In the genomic region with DNA sequence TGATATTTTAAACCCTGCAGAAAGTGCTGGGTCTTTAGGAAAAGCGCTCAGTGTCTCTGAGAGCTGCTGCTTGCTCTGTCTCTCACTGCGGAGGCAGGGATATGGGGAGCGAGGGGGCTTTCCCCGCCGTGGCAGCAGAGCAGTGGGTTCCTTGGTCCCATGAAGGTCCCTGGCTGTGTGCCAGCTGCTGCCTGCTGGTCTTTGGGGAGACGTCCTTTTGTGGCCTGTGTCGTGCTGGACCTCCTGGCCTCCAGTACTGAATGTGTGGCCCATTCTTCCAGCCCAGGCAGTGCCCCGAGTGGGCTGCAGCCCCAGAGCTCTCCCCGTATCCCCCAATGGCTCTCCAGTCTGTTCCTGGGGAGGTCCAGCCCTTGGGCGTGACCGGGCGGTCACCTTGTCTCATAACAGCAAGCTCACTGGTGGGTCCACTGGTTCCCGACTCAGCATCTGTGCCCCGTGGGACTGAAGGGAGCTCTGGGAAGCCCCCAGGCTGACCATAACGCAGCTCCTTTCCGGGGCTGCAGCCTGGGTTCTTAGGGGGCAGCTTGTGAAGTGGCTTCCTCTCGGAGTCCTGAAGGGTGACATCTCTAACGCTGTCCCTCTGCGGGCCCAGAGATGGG, we compare ENCODE assay signal across 18 cellular contexts.
DNase-seq lines count a peak whose midpoint lies in the region; ATAC-seq, FAIRE-seq and TF ChIP-seq lines count a peak whose summit lies in the region.
"Had no signal": no experiment of that assay in that cellular context is flagged by ENCODE, and none has a peak within 500 bp of the region (broad histone marks: within the 10 kb centered on the region; RNA-seq: fewer than 3 reads in every experiment).

No MANE protein-coding gene starts in this region.

- WGBS in mesenchymal stem cell, result 76% methylated on average over 19 of the region's 19 CpGs

- no peak for FAIRE-seq in astrocyte (lab: Jason Lieb, UNC)
- FAIRE-seq: H54, islet of Langerhans, TTC549 had no signal

- ATAC-seq in GM23338, result peak; percentile 11
- no peak for ATAC-seq in HG03469 (IDR thresholded peaks at IDR 0.05; ENCODE audit: unreplicated experiment)

- TF ChIP-seq CTCF in GM23338 (conservative IDR thresholded peaks at IDR 0.05; ENCODE audit: low read depth in 2 of 2), result no peak
- TF ChIP-seq CTCF in astrocyte (IDR thresholded peaks at IDR 0.05; ENCODE audit: insufficient read depth, low read depth, low read length), result no peak

- no peak overlapping the region for H2BK12ac ChIP-seq in mesenchymal stem cell (ENCODE audit: low read length in 2 of 2)

- H3K4me2 ChIP-seq in GM23338 (peak overlapping the region; percentile 93), astrocyte (ENCODE audit: low read length) (peak overlapping the region; percentile 60), mesenchymal stem cell (ENCODE audit: low read length, poor library complexity, severe bottlenecking) (no peak overlapping the region)

- H2BK120ac ChIP-seq in mesenchymal stem cell (ENCODE audit: low read depth, low read length), result no peak overlapping the region

- H3K27me3 Mint-ChIP-seq in GM23338 (ENCODE audit: insufficient read depth, low read depth, poor library complexity) (peaks cover 10% of the 10 kb centered on the region), astrocyte (ENCODE audit: low read depth, unreplicated experiment) (peaks cover 10% of the 10 kb centered on the region)

- H3K9me3 ChIP-seq in astrocyte (ENCODE audit: insufficient read depth, low read depth, low read length) (no peaks in the 10 kb centered on the region), mesenchymal stem cell (ENCODE audit: control insufficient read depth, low read length) (no peaks in the 10 kb centered on the region)
- H3K9me3 ChIP-seq: Caco-2 had no signal

- peak overlapping the region; percentile 96 for H3K27ac Mint-ChIP-seq in GM23338
- H3K27ac Mint-ChIP-seq in astrocyte (ENCODE audit: unreplicated experiment), result peak overlapping the region; percentile 49

- DNase-seq in ELF-1 (ENCODE audit: low read depth, low spot score) (peak; percentile 21), GM23338 (ENCODE audit: low spot score) (no peak), astrocyte (ENCODE audit: low read depth) (no peak), mesenchymal stem cell (no peak), NCI-H1092 (lab: John Stamatoyannopoulos, UW) (no peak), NCI-H1930 (lab: John Stamatoyannopoulos, UW) (no peak)
- no peak for DNase-seq in stimulated activated naive CD4-positive, alpha-beta T cell (lab: John Stamatoyannopoulos, UW)
- DNase-seq: activated CD4-positive, alpha-beta T cell treated with anti-CD3 and anti-CD28 coated beads for 48 hours; NCI-H1694 treated with DMSO at 0.1 percent for 48 hours; NCI-H446 treated with DMSO at 0.1 percent for 48 hours; SW 1271 had no signal

- no peaks in the 10 kb centered on the region for H3K27me3 ChIP-seq in GM23338 (ENCODE audit: insufficient read depth)
- H3K27me3 ChIP-seq in astrocyte (ENCODE audit: insufficient read depth, low read length), result no peaks in the 10 kb centered on the region
- no peaks in the 10 kb centered on the region for H3K27me3 ChIP-seq in mesenchymal stem cell (ENCODE audit: control insufficient read depth in 1 of 2, insufficient read depth in 1 of 2, low read length in 2 of 2)

- H3K79me2 ChIP-seq in GM23338 (replicated peaks; ENCODE audit: insufficient read depth), result no peaks in the 10 kb centered on the region; the same call in 1 of the 2 replicates
- no peaks in the 10 kb centered on the region for H3K79me2 ChIP-seq in astrocyte (ENCODE audit: insufficient read depth, low read length)

- H4K20me1 ChIP-seq in GM23338 (replicated peaks; ENCODE audit: insufficient read depth) (no peaks in the 10 kb centered on the region), astrocyte (ENCODE audit: insufficient read depth, low read length) (no peaks in the 10 kb centered on the region)

- H3K9me3 Mint-ChIP-seq in GM23338 (peaks cover 12% of the 10 kb centered on the region), astrocyte (ENCODE audit: unreplicated experiment) (peaks cover 3% of the 10 kb centered on the region)
- H3K9me3 Mint-ChIP-seq: stimulated activated naive CD8-positive, alpha-beta T cell treated with anti-CD3 and anti-CD28 coated beads, Interleukin-15, Interleukin-2, amounts not matched to agents 100 ng/mL and 50 ng/mL, for 24 hours had no signal

- no peak overlapping the region for H4K8ac ChIP-seq in mesenchymal stem cell (ENCODE audit: low read length)

- H3K27ac ChIP-seq in GM23338 (ENCODE audit: low read depth), result peak overlapping the region; percentile 99
- H3K27ac ChIP-seq in astrocyte (ENCODE audit: low read depth, low read length), result no peak overlapping the region
- no peak overlapping the region for H3K27ac ChIP-seq in mesenchymal stem cell (ENCODE audit: low read length, poor library complexity, severe bottlenecking)

- H3K9ac ChIP-seq in astrocyte (ENCODE audit: low read length) (peak overlapping the region; percentile 8), mesenchymal stem cell (ENCODE audit: low read length) (peak overlapping the region; percentile 79)

- no peak overlapping the region for H2BK5ac ChIP-seq in mesenchymal stem cell (ENCODE audit: low read depth, low read length, poor library complexity, severe bottlenecking)

- H2AFZ ChIP-seq in GM23338, result no peak overlapping the region
- no peak overlapping the region for H2AFZ ChIP-seq in astrocyte (ENCODE audit: low read depth, low read length)
- no peak overlapping the region for H2AFZ ChIP-seq in mesenchymal stem cell (ENCODE audit: low read depth, low read length)

- peaks cover 22% of the 10 kb centered on the region for H3F3A ChIP-seq in GM23338 (replicated peaks; ENCODE audit: low read depth)

- peak overlapping the region; percentile 16 for H2AK5ac ChIP-seq in mesenchymal stem cell (ENCODE audit: low read length, severe bottlenecking)

- peaks cover 17% of the 10 kb centered on the region for H3K36me3 Mint-ChIP-seq in GM23338 (ENCODE audit: low read depth)
- peaks cover 1% of the 10 kb centered on the region for H3K36me3 Mint-ChIP-seq in astrocyte (ENCODE audit: low read depth, unreplicated experiment)

- no peak overlapping the region for H3K4ac ChIP-seq in mesenchymal stem cell (ENCODE audit: low read depth in 1 of 2, low read length in 2 of 2)

- no peaks in the 10 kb centered on the region for H3K79me1 ChIP-seq in mesenchymal stem cell (replicated peaks; ENCODE audit: low read length, poor library complexity, severe bottlenecking)

- H3K18ac ChIP-seq in mesenchymal stem cell (ENCODE audit: low read depth in 1 of 2, low read length in 2 of 2), result no peak overlapping the region

- H4K91ac ChIP-seq in mesenchymal stem cell (ENCODE audit: low read length), result peak overlapping the region; percentile 40

- 0 out of 2 replicates have a peak, but pooled peaks cover 2% of the 10 kb centered on the region for H3K9me2 ChIP-seq in GM23338 (ENCODE audit: insufficient read depth)

- no peak overlapping the region for H2BK15ac ChIP-seq in mesenchymal stem cell (ENCODE audit: low read depth, poor library complexity, severe bottlenecking)

- H3K4me3 ChIP-seq in GM23338 (peak overlapping the region; percentile 74), astrocyte (ENCODE audit: insufficient read depth, low read depth, low read length) (no peak overlapping the region), mesenchymal stem cell (ENCODE audit: insufficient read depth in 1 of 2, low read depth in 1 of 2, low read length in 2 of 2) (no peak overlapping the region)
- H3K4me3 ChIP-seq: lung had no signal

- H3K4me1 ChIP-seq in GM23338 (ENCODE audit: insufficient read depth) (peaks cover 24% of the 10 kb centered on the region), astrocyte (ENCODE audit: insufficient read depth, low read length) (peaks cover 19% of the 10 kb centered on the region), mesenchymal stem cell (ENCODE audit: control insufficient read depth, insufficient read depth, low read depth, low read length) (peaks cover 17% of the 10 kb centered on the region)

- H3K4me1 Mint-ChIP-seq in GM23338 (peaks cover 37% of the 10 kb centered on the region), astrocyte (ENCODE audit: low read depth, unreplicated experiment) (peaks cover 29% of the 10 kb centered on the region)

- H3K4me3 Mint-ChIP-seq in GM23338, result peak overlapping the region; percentile 64
- H3K4me3 Mint-ChIP-seq in astrocyte (ENCODE audit: unreplicated experiment), result no peak overlapping the region
- H3K4me3 Mint-ChIP-seq: stimulated activated naive CD8-positive, alpha-beta T cell treated with anti-CD3 and anti-CD28 coated beads, Interleukin-15, Interleukin-2, amounts not matched to agents 100 ng/mL and 50 ng/mL, for 24 hours had no signal

- H3K23ac ChIP-seq in mesenchymal stem cell (ENCODE audit: low read length in 2 of 2), result no peak overlapping the region

- no peak overlapping the region for H3K14ac ChIP-seq in mesenchymal stem cell (ENCODE audit: low read length in 2 of 2)

- no peaks in the 10 kb centered on the region for H3K36me3 ChIP-seq in GM23338 (ENCODE audit: insufficient read depth)
- no peaks in the 10 kb centered on the region for H3K36me3 ChIP-seq in astrocyte (ENCODE audit: insufficient read depth, low read length)
- H3K36me3 ChIP-seq in mesenchymal stem cell (ENCODE audit: control insufficient read depth in 1 of 2, insufficient read depth in 2 of 2, low read depth in 1 of 2, low read length in 2 of 2), result peaks cover 0 to 9% of the 10 kb centered on the region in 2 experiments

TF ChIP-seq in GM23338, 12 proteins besides CTCF, POLR2A, EP300 and RAD21:
- TF ChIP-seq CREB1 (CRISPR knock-in tag; IDR thresholded peaks at IDR 0.05; ENCODE audit: low read depth) (no peak), POLR2AphosphoS5 (IDR thresholded peaks at IDR 0.05; ENCODE audit: low read depth) (peak; percentile 8; the same call in 1 of the 2 replicates)
